1 cellular context compared by ENCODE assay signal in genomic region chr17:47895856-47896671, GRCh38.
A peak's percentile ranks its signal among the peaks of the same experiment; 100 is the strongest.
TF ChIP-seq lines count a peak whose summit lies in the region.

Gene SP2, plus strand, starts transcription at chr17:47896236. Its CDS starts 51 bp downstream, at chr17:47896287.

TF ChIP-seq in SK-N-SH, 30 proteins besides CTCF, POLR2A, EP300 and RAD21 (continued from another document):
- peak; percentile 3; the same call in 1 of the 2 replicates for TF ChIP-seq TCF12 (IDR thresholded peaks at IDR 0.05)
- no peak for TF ChIP-seq EZH2phosphoT487 (IDR thresholded peaks at IDR 0.05; ENCODE audit: borderline replicate concordance, low read depth)
- TF ChIP-seq JUND (IDR thresholded peaks at IDR 0.05) = no peak
- TF ChIP-seq FOXM1 (IDR thresholded peaks at IDR 0.05; ENCODE audit: low read depth) = no peak; the same call in 1 of the 2 replicates
- no peak for TF ChIP-seq USF1 (IDR thresholded peaks at IDR 0.05; ENCODE audit: borderline replicate concordance, low read depth)
- peak; percentile 100 for TF ChIP-seq IRF3 (IDR thresholded peaks at IDR 0.05; ENCODE audit: low read depth, low read length)
- TF ChIP-seq GATA2 (CRISPR knock-in tag; IDR thresholded peaks at IDR 0.05) = no peak
- TF ChIP-seq RXRA (IDR thresholded peaks at IDR 0.05; ENCODE audit: borderline replicate concordance, low read depth) = no peak
- TF ChIP-seq NRF1 (IDR thresholded peaks at IDR 0.05; ENCODE audit: low read depth, low read length) = no peak
- no peak for TF ChIP-seq FOSL2 (IDR thresholded peaks at IDR 0.05; ENCODE audit: borderline replicate concordance, low read depth)
TF ChIP-seq in SK-N-SH: peak in this region for 12.
